ENCODE assay signal across 9 cellular contexts in genomic region chr1:96538001-96538649, GRCh38.
A peak's percentile ranks its signal among the peaks of the same experiment; 100 is the strongest.
DNase-seq lines count a peak whose midpoint lies in the region; ATAC-seq and TF ChIP-seq lines count a peak whose summit lies in the region.
"Had no signal": no experiment of that assay in that cellular context is flagged by ENCODE, and none has a peak within 500 bp of the region (broad histone marks: within the 10 kb centered on the region; RNA-seq: fewer than 3 reads in every experiment).

No MANE protein-coding gene starts in this region.

- peaks cover 2% of the 10 kb centered on the region for H3K27me3 Mint-ChIP-seq in activated naive CD4-positive, alpha-beta T cell treated with anti-CD3 and anti-CD28 coated beads for 36 hours (ENCODE audit: low read depth)

- no peaks in the 10 kb centered on the region for H3K79me2 ChIP-seq in Karpas-422 (ENCODE audit: low read length)

- H3K36me3 ChIP-seq in Karpas-422 (ENCODE audit: insufficient read depth, low read length) (no peaks in the 10 kb centered on the region), liver (ENCODE audit: control insufficient read depth in 4 of 4, insufficient read depth in 3 of 4, low read depth in 1 of 4, low read length in 3 of 4) (no peaks in the 10 kb centered on the region), thoracic aorta (no peaks in the 10 kb centered on the region)

- CTCF ChIA-PET in activated naive CD4-positive, alpha-beta T cell treated with anti-CD3 and anti-CD28 coated beads for 36 hours (lab: Charles Lee), result interaction anchor here (0.8 kb wide), 1 partner anchor 70 kb away, joined by 3 read pairs; no protein-coding TSS in a partner anchor

- TF ChIP-seq CTCF in liver (IDR thresholded peaks at IDR 0.05; ENCODE audit: low read depth, low read length, missing input control), result no peak
- TF ChIP-seq CTCF in thoracic aorta (IDR thresholded peaks at IDR 0.05), result no peak

- peak; percentile 43 for DNase-seq in Karpas-422
- DNase-seq in caudate nucleus (lab: John Stamatoyannopoulos, UW), result peak in 20 of 61 donors; percentile 3 to 56 (median 19)
- no peak for DNase-seq in thoracic aorta (ENCODE audit: low spot score)
- no peak for DNase-seq in activated T-cell treated with anti-CD3 and anti-CD28 coated beads, Interleukin-2, amount 50 U/mL, for 48 hours
- DNase-seq in NCI-H1417 treated with DMSO at 0.1 percent for 48 hours (lab: John Stamatoyannopoulos, UW), result no peak
- DNase-seq in activated naive CD4-positive, alpha-beta T cell treated with anti-CD3 and anti-CD28 coated beads for 36 hours, result no peak

- H3K27me3 ChIP-seq in Karpas-422 (ENCODE audit: low read length) (no peaks in the 10 kb centered on the region), liver (ENCODE audit: control insufficient read depth in 4 of 4, insufficient read depth in 4 of 4, low read length in 3 of 4) (no peaks in the 10 kb centered on the region), thoracic aorta (replicated peaks; ENCODE audit: insufficient read depth) (no peaks in the 10 kb centered on the region)

- no peaks in the 10 kb centered on the region for H3K36me3 Mint-ChIP-seq in activated naive CD4-positive, alpha-beta T cell treated with anti-CD3 and anti-CD28 coated beads for 36 hours (ENCODE audit: low read depth)
- H3K36me3 Mint-ChIP-seq: activated naive CD8-positive, alpha-beta T cell had no signal

- TF ChIP-seq RAD21 in liver (IDR thresholded peaks at IDR 0.05), result peak; percentile 62 to 63

- ATAC-seq in thoracic aorta (ENCODE audit: insufficient number of reproducible peaks, low FRiP score, low read depth) (peak; percentile 25), HG03432 (IDR thresholded peaks at IDR 0.05; ENCODE audit: unreplicated experiment) (no peak)

- intact Hi-C loops in activated naive CD4-positive, alpha-beta T cell treated with anti-CD3 and anti-CD28 coated beads for 36 hours (cut with micrococcal nuclease), result loop anchor here (10.0 kb wide), 1 partner anchor 307 kb away; no protein-coding TSS in a partner anchor

- no peak overlapping the region for H3K4me2 ChIP-seq in Karpas-422 (ENCODE audit: low read depth, low read length, poor library complexity, severe bottlenecking)

- no peak overlapping the region for H2AFZ ChIP-seq in Karpas-422 (ENCODE audit: low read length)

- H3K9me3 Mint-ChIP-seq in activated naive CD4-positive, alpha-beta T cell treated with anti-CD3 and anti-CD28 coated beads for 36 hours, result no peaks in the 10 kb centered on the region

- H3K9ac ChIP-seq in Karpas-422 (ENCODE audit: low read length), result no peak overlapping the region
- no peak overlapping the region for H3K9ac ChIP-seq in liver (ENCODE audit: low read depth in 1 of 2, low read length in 2 of 2)

- no peaks in the 10 kb centered on the region for H3K9me3 ChIP-seq in Karpas-422 (ENCODE audit: low read length)
- no peaks in the 10 kb centered on the region for H3K9me3 ChIP-seq in liver (ENCODE audit: control insufficient read depth in 4 of 4, low read length in 3 of 4)
- no peaks in the 10 kb centered on the region for H3K9me3 ChIP-seq in thoracic aorta

- WGBS in liver, result 64% methylated on average over 5 of the region's 5 CpGs

- H3K27ac ChIP-seq in Karpas-422 (ENCODE audit: low read length), result no peak overlapping the region
- peak overlapping the region; percentile 79 for H3K27ac ChIP-seq in caudate nucleus (ENCODE audit: low read depth, low read length)
- no peak overlapping the region for H3K27ac ChIP-seq in liver (ENCODE audit: low read depth in 1 of 2, low read length in 2 of 2)
- peak overlapping the region; percentile 54 to 57 for H3K27ac ChIP-seq in thoracic aorta

- H3K4me3 Mint-ChIP-seq in activated naive CD4-positive, alpha-beta T cell treated with anti-CD3 and anti-CD28 coated beads for 36 hours, result no peak overlapping the region
- H3K4me3 Mint-ChIP-seq: activated naive CD8-positive, alpha-beta T cell had no signal

- no peak overlapping the region for H3K27ac Mint-ChIP-seq in activated naive CD4-positive, alpha-beta T cell treated with anti-CD3 and anti-CD28 coated beads for 36 hours
- H3K27ac Mint-ChIP-seq: activated naive CD8-positive, alpha-beta T cell had no signal

- H3K4me3 ChIP-seq in Karpas-422 (ENCODE audit: low read length) (no peak overlapping the region), liver (ENCODE audit: low read depth in 1 of 3, low read length in 3 of 3) (no peak overlapping the region), thoracic aorta (peak overlapping the region; percentile 10)

- no peaks in the 10 kb centered on the region for H3K4me1 Mint-ChIP-seq in activated naive CD4-positive, alpha-beta T cell treated with anti-CD3 and anti-CD28 coated beads for 36 hours (ENCODE audit: low read depth)

- no peaks in the 10 kb centered on the region for H3K4me1 ChIP-seq in Karpas-422 (ENCODE audit: low read length)
- no peaks in the 10 kb centered on the region for H3K4me1 ChIP-seq in liver (ENCODE audit: control insufficient read depth in 4 of 4, insufficient read depth in 4 of 4, low read length in 3 of 4)
- H3K4me1 ChIP-seq in thoracic aorta (ENCODE audit: control insufficient read depth in 1 of 2, low read depth in 2 of 2), result peaks cover 13 to 20% of the 10 kb centered on the region in 2 donors

- H3K9me2 ChIP-seq in Karpas-422 (replicated peaks; ENCODE audit: insufficient read depth, low read length), result no peaks in the 10 kb centered on the region

- H4K20me1 ChIP-seq in Karpas-422 (ENCODE audit: insufficient read depth, low read depth, low read length), result no peaks in the 10 kb centered on the region

TF ChIP-seq in liver, 16 proteins besides CTCF, POLR2A, EP300 and RAD21:
- TF ChIP-seq MAX (IDR thresholded peaks at IDR 0.05), result no peak
- TF ChIP-seq ZBTB33 (IDR thresholded peaks at IDR 0.05), result no peak
- no peak for TF ChIP-seq HNF4A (conservative IDR thresholded peaks at IDR 0.05)
- TF ChIP-seq NR2F2 (IDR thresholded peaks at IDR 0.05), result peak; percentile 47
- no peak for TF ChIP-seq FOXA1 (IDR thresholded peaks at IDR 0.05)
- no peak for TF ChIP-seq EGR1 (IDR thresholded peaks at IDR 0.05; ENCODE audit: low read depth in 2 of 2)
- TF ChIP-seq ATF3 (IDR thresholded peaks at IDR 0.05), result no peak
- peak; percentile 46 for TF ChIP-seq SP1 (IDR thresholded peaks at IDR 0.05)
- no peak for TF ChIP-seq HNF4G (IDR thresholded peaks at IDR 0.05)
- no peak for TF ChIP-seq REST (IDR thresholded peaks at IDR 0.05)

Comparison
In these comparisons a context has a peak if more than half of its experiments do, and no peak if none do; other contexts are left out.
1. H3K27ac ChIP-seq: peak in caudate nucleus (single experiment) and thoracic aorta (2 of 2); none in Karpas-422 (single experiment) and liver (0 of 2).